Comparison of ENCODE assay signal across 32 cellular contexts in genomic region chr22:39715778-39716495, GRCh38.
"Had no signal": no experiment of that assay in that cellular context is flagged by ENCODE, and none has a peak within 500 bp of the region (broad histone marks: within the 10 kb centered on the region; RNA-seq: fewer than 3 reads in every experiment).

No MANE protein-coding gene starts in this region.

- H3K4me1 Mint-ChIP-seq: activated CD4-positive, alpha-beta T cell treated with anti-CD3 and anti-CD28 coated beads, Interleukin-2, amount 10 ng/mL, durations not matched to agents 24 days and 14 days; activated T-helper 17 cell treated with anti-CD3 and anti-CD28 coated beads, Interleukin-2, amount 50 U/mL, for 72 hours had no signal

- ATAC-seq: activated T-helper 17 cell treated with anti-CD3 and anti-CD28 coated beads, Interleukin-2, amount 50 U/mL, for 72 hours; effector memory CD8-positive, alpha-beta T cell; gastroesophageal sphincter; left cardiac atrium; natural killer cell; pancreas had no signal

- H3K4me3 ChIP-seq: ascending aorta, cardiac muscle cell, coronary artery, dorsolateral prefrontal cortex, gastroesophageal sphincter, hepatocyte, pancreas, right atrium auricular region, thoracic aorta, vagina had no signal

- H3K27me3 Mint-ChIP-seq: activated naive CD8-positive, alpha-beta T cell; activated T-cell treated with anti-CD3 and anti-CD28 coated beads, Interleukin-2, amount 50 U/mL, for 24 hours; activated T-helper 17 cell treated with anti-CD3 and anti-CD28 coated beads, Interleukin-2, amount 50 U/mL, for 72 hours had no signal

- H3K9me3 ChIP-seq: ascending aorta, gastroesophageal sphincter, pancreas, right atrium auricular region, SK-N-SH, thoracic aorta, vagina had no signal

- DNase-seq: activated CD4-positive, alpha-beta memory T cell treated with anti-CD3 and anti-CD28 coated beads, Interleukin-2, amount 10 ng/mL, durations not matched to agents 7 days and 5 days; activated CD4-positive, alpha-beta T cell treated with anti-CD3 and anti-CD28 coated beads, Interleukin-2, amount 10 ng/mL, durations not matched to agents 24 days and 14 days; activated CD4-positive, CD25-positive, alpha-beta regulatory T cell treated with anti-CD3 and anti-CD28 coated beads, Interleukin-2, amount 50 U/mL, for 72 hours; activated CD8-positive, alpha-beta memory T cell treated with anti-CD3 and anti-CD28 coated beads, Interleukin-2, amount 50 U/mL, for 48 hours; activated naive CD4-positive, alpha-beta T cell treated with Interleukin-2 at 50 U/mL for 16 hours; activated T-cell treated with anti-CD3 and anti-CD28 coated beads, Interleukin-2, amount 50 U/mL, for 24 hours; effector memory CD8-positive, alpha-beta T cell; islet precursor cell; left cardiac atrium; natural killer cell; SK-N-SH; stimulated activated CD4-positive, alpha-beta T cell treated with anti-CD3 and anti-CD28 coated beads, Interleukin-4, amount 100 ng/mL, for 1 hour; SW 1271; T-helper 9 cell had no signal

- H3K27ac Mint-ChIP-seq: activated CD4-positive, alpha-beta memory T cell treated with anti-CD3 and anti-CD28 coated beads, Interleukin-2, amount 10 ng/mL, durations not matched to agents 7 days and 5 days; activated CD4-positive, alpha-beta T cell treated with anti-CD3 and anti-CD28 coated beads, Interleukin-2, amount 10 ng/mL, durations not matched to agents 24 days and 14 days; activated naive CD8-positive, alpha-beta T cell; activated T-cell treated with anti-CD3 and anti-CD28 coated beads, Interleukin-2, amount 50 U/mL, for 24 hours; activated T-helper 17 cell treated with anti-CD3 and anti-CD28 coated beads, Interleukin-2, amount 50 U/mL, for 72 hours; memory B cell; natural killer cell; stimulated activated naive CD8-positive, alpha-beta T cell treated with anti-CD3 and anti-CD28 coated beads, Interleukin-15, Interleukin-2, amounts not matched to agents 100 ng/mL and 50 ng/mL, for 24 hours; type B pancreatic cell had no signal

- H2AFZ ChIP-seq: hepatocyte had no signal

- H3K27me3 ChIP-seq: ascending aorta, cardiac muscle cell, hepatocyte, pancreas, right atrium auricular region, vagina had no signal

- H3K36me3 Mint-ChIP-seq: activated naive CD8-positive, alpha-beta T cell; brain; memory B cell; natural killer cell; type B pancreatic cell had no signal

- H3K9ac ChIP-seq: SK-N-SH had no signal

- H3K36me3 ChIP-seq: ascending aorta, cardiac muscle cell, gastroesophageal sphincter, pancreas, right atrium auricular region, thoracic aorta, vagina had no signal

- H3K4me1 ChIP-seq: ascending aorta, gastroesophageal sphincter, pancreas, right atrium auricular region, vagina had no signal

- H3K27ac ChIP-seq: ascending aorta, cardiac muscle cell, coronary artery, dorsolateral prefrontal cortex, gastroesophageal sphincter, hepatocyte, pancreas, right atrium auricular region, thoracic aorta, vagina, VCaP had no signal

- H3K9me3 Mint-ChIP-seq: activated CD4-positive, alpha-beta memory T cell treated with anti-CD3 and anti-CD28 coated beads, Interleukin-2, amount 10 ng/mL, durations not matched to agents 7 days and 5 days; activated CD4-positive, alpha-beta T cell treated with anti-CD3 and anti-CD28 coated beads, Interleukin-2, amount 10 ng/mL, durations not matched to agents 24 days and 14 days; activated T-cell treated with anti-CD3 and anti-CD28 coated beads, Interleukin-2, amount 50 U/mL, for 24 hours; activated T-helper 17 cell treated with anti-CD3 and anti-CD28 coated beads, Interleukin-2, amount 50 U/mL, for 72 hours; effector memory CD8-positive, alpha-beta T cell; memory B cell; natural killer cell; stimulated activated naive CD8-positive, alpha-beta T cell treated with anti-CD3 and anti-CD28 coated beads, Interleukin-15, Interleukin-2, amounts not matched to agents 100 ng/mL and 50 ng/mL, for 24 hours; T-helper 1 cell treated with Interleukin-12 subunit alpha and Interleukin-12 subunit beta and Interleukin-4 antibody, amounts not matched to agents 30 μg/mL and 1 μg/mL, for 36 hours; type B pancreatic cell had no signal

- H3K4me2 ChIP-seq: hepatocyte, SK-N-SH had no signal

- H3K4me3 Mint-ChIP-seq: activated CD4-positive, alpha-beta memory T cell treated with anti-CD3 and anti-CD28 coated beads, Interleukin-2, amount 10 ng/mL, durations not matched to agents 7 days and 5 days; activated CD4-positive, alpha-beta T cell treated with anti-CD3 and anti-CD28 coated beads, Interleukin-2, amount 10 ng/mL, durations not matched to agents 24 days and 14 days; activated naive CD8-positive, alpha-beta T cell; activated T-cell treated with anti-CD3 and anti-CD28 coated beads, Interleukin-2, amount 50 U/mL, for 24 hours; activated T-helper 17 cell treated with anti-CD3 and anti-CD28 coated beads, Interleukin-2, amount 50 U/mL, for 72 hours; brain; effector memory CD8-positive, alpha-beta T cell; memory B cell; natural killer cell; stimulated activated naive CD8-positive, alpha-beta T cell treated with anti-CD3 and anti-CD28 coated beads, Interleukin-15, Interleukin-2, amounts not matched to agents 100 ng/mL and 50 ng/mL, for 24 hours; T-helper 1 cell treated with Interleukin-12 subunit alpha and Interleukin-12 subunit beta and Interleukin-4 antibody, amounts not matched to agents 30 μg/mL and 1 μg/mL, for 36 hours; type B pancreatic cell had no signal

- H3K79me2 ChIP-seq: hepatocyte had no signal
